Comparison of ENCODE assay signal across 1 cellular context in the genomic region with DNA sequence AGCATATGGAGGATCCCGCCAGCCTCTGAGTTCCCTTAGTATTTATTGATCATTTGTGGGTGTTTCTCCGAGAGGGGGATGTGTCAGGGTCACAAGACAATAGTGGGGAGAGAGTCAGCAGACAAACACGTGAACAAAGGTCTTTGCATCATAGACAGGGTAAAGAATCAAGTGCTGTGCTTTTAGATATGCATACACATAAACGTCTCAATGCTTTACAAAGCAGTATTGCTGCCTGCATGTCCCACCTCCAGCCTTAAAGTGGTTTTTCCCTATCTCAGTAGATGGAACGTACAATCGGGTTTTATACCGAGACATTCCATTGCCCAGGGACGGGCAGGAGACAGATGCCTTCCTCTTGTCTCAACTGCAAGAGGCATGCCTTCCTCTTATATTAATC.
A peak's percentile ranks its signal among the peaks of the same experiment; 100 is the strongest.
TF ChIP-seq lines count a peak whose summit lies in the region.
"Not testable (repeated sequence)": the region's sequence is repeated elsewhere in the genome, so short reads cannot be mapped to it uniquely, and the experiment has no call there.

No MANE protein-coding gene starts in this region.

TF ChIP-seq in HepG2, 621 proteins besides CTCF, POLR2A, EP300 and RAD21:
- not testable (repeated sequence) for TF ChIP-seq SOX6, SOX13 (IDR thresholded peaks at IDR 0.05)
- 0 out of 2 replicates have a peak, but pooled peaks have one; percentile 19 for TF ChIP-seq SOX6 (CRISPR knock-in tag; IDR thresholded peaks at IDR 0.05)
- TF ChIP-seq SOX13 (CRISPR knock-in tag; conservative IDR thresholded peaks at IDR 0.05 in 1 of 2, IDR thresholded peaks at IDR 0.05 in 1 of 2), result peak in 1 of 2 experiments; percentile 37; a peak in 1 of 4 replicates
